Comparison of ENCODE assay signal across 19 cellular contexts in genomic region chr11:72030428-72031045, GRCh38. TPM values are rescaled to one million over a fixed set of nuclear protein-coding genes. Genes with fewer than 3 reads are reported as not detected.
DNase-seq lines count a peak whose midpoint lies in the region; ATAC-seq and TF ChIP-seq lines count a peak whose summit lies in the region.
"Had no signal": no experiment of that assay in that cellular context is flagged by ENCODE, and none has a peak within 500 bp of the region (broad histone marks: within the 10 kb centered on the region; RNA-seq: fewer than 3 reads in every experiment).

No MANE protein-coding gene starts in this region.

- H3K9me3 ChIP-seq in mucosa of descending colon = no peaks in the 10 kb centered on the region
- H3K9me3 ChIP-seq: left lung, ovary had no signal

- CTCF ChIA-PET in activated naive CD4-positive, alpha-beta T cell treated with anti-CD3 and anti-CD28 coated beads for 36 hours (lab: Charles Lee) = interaction anchor here (0.6 to 10.1 kb wide), 7 partner anchors 9 to 400 kb away, joined by 3 to 162 read pairs (median 4); no protein-coding TSS in a partner anchor
- CTCF ChIA-PET in activated B cell treated with CpG ODN at 0.5 μM for 24 hours (lab: Charles Lee) = interaction anchor here (1.0 to 2.8 kb wide), 5 partner anchors 15 to 400 kb away, joined by 3 to 16 read pairs (median 4); no protein-coding TSS in a partner anchor

- ATAC-seq in activated B cell treated with CpG ODN at 0.5 μM for 24 hours (ENCODE audit: low read depth) (no peak), mucosa of descending colon (peak; percentile 80), HG02571 (IDR thresholded peaks at IDR 0.05; ENCODE audit: unreplicated experiment) (no peak), HG03378 (IDR thresholded peaks at IDR 0.05; ENCODE audit: unreplicated experiment) (no peak)
- ATAC-seq in stimulated activated memory B cell treated with anti-CD40 and anti-IgM and Interleukin-4, amounts not matched to agents 10 μg/mL and 1 μg/mL and 100 μg/mL, for 72 hours = no peak
- ATAC-seq: left lung had no signal

- TF ChIP-seq CTCF in activated B cell treated with CpG ODN at 0.5 μM for 24 hours (IDR thresholded peaks at IDR 0.05) (no peak), mucosa of descending colon (IDR thresholded peaks at IDR 0.05) (no peak)

- intact Hi-C loops in activated naive CD4-positive, alpha-beta T cell treated with anti-CD3 and anti-CD28 coated beads for 36 hours (cut with micrococcal nuclease) = no loop called here
- intact Hi-C loops in activated B cell treated with CpG ODN at 0.5 μM for 24 hours (cut with micrococcal nuclease) (no loop called here), mucosa of descending colon (cut with DNase I, micrococcal nuclease) (no loop called here)

- no peak overlapping the region for H3K4me3 Mint-ChIP-seq in activated naive CD4-positive, alpha-beta T cell treated with anti-CD3 and anti-CD28 coated beads for 36 hours
- no peak overlapping the region for H3K4me3 Mint-ChIP-seq in activated B cell treated with CpG ODN at 0.5 μM for 24 hours
- no peak overlapping the region for H3K4me3 Mint-ChIP-seq in stimulated activated memory B cell treated with anti-CD40 and anti-IgM and Interleukin-4, amounts not matched to agents 10 μg/mL and 1 μg/mL and 100 μg/mL, for 72 hours

- peaks cover 42% of the 10 kb centered on the region for H3K4me1 Mint-ChIP-seq in activated naive CD4-positive, alpha-beta T cell treated with anti-CD3 and anti-CD28 coated beads for 36 hours (ENCODE audit: low read depth)
- H3K4me1 Mint-ChIP-seq in activated B cell treated with CpG ODN at 0.5 μM for 24 hours = peaks cover 22% of the 10 kb centered on the region
- peaks cover 36% of the 10 kb centered on the region for H3K4me1 Mint-ChIP-seq in stimulated activated memory B cell treated with anti-CD40 and anti-IgM and Interleukin-4, amounts not matched to agents 10 μg/mL and 1 μg/mL and 100 μg/mL, for 72 hours

- POLR2A ChIA-PET in activated B cell treated with CpG ODN at 0.5 μM for 24 hours (lab: Charles Lee) = interaction anchor here (1.0 kb wide), 1 partner anchor 9 kb away, joined by 3 read pairs; no protein-coding TSS in a partner anchor

- H3K36me3 Mint-ChIP-seq in activated naive CD4-positive, alpha-beta T cell treated with anti-CD3 and anti-CD28 coated beads for 36 hours (ENCODE audit: low read depth) = peaks cover 26% of the 10 kb centered on the region
- peaks cover 63% of the 10 kb centered on the region for H3K36me3 Mint-ChIP-seq in activated B cell treated with CpG ODN at 0.5 μM for 24 hours (ENCODE audit: low read depth)
- peaks cover 33% of the 10 kb centered on the region for H3K36me3 Mint-ChIP-seq in stimulated activated memory B cell treated with anti-CD40 and anti-IgM and Interleukin-4, amounts not matched to agents 10 μg/mL and 1 μg/mL and 100 μg/mL, for 72 hours

- no peak for DNase-seq in activated naive CD4-positive, alpha-beta T cell treated with anti-CD3 and anti-CD28 coated beads for 36 hours
- DNase-seq in activated naive CD4-positive, alpha-beta T cell treated with anti-CD3 and anti-CD28 coated beads, Interleukin-2, amount 50 U/mL, for 16 hours = no peak
- DNase-seq in activated B cell treated with CpG ODN at 0.5 μM for 24 hours = no peak
- DNase-seq in mucosa of descending colon = no peak
- no peak for DNase-seq in NCI-H524 treated with DMSO at 0.1 percent for 48 hours (lab: John Stamatoyannopoulos, UW)
- DNase-seq: amygdala; caudate nucleus; DMS53; left lung; NCI-H146; NCI-H226; ovary; PC-9; stimulated activated CD4-positive, alpha-beta T cell treated with anti-CD3 and anti-CD28 coated beads, Interleukin-2, amount 100 ng/mL, for 24 hours; substantia nigra; T-helper 2 cell had no signal

- H3K36me3 ChIP-seq in mucosa of descending colon (ENCODE audit: low read depth) = no peaks in the 10 kb centered on the region
- H3K36me3 ChIP-seq: ovary had no signal

- H3K9me3 Mint-ChIP-seq in activated naive CD4-positive, alpha-beta T cell treated with anti-CD3 and anti-CD28 coated beads for 36 hours = no peaks in the 10 kb centered on the region
- H3K9me3 Mint-ChIP-seq in activated B cell treated with CpG ODN at 0.5 μM for 24 hours = no peaks in the 10 kb centered on the region
- no peaks in the 10 kb centered on the region for H3K9me3 Mint-ChIP-seq in stimulated activated memory B cell treated with anti-CD40 and anti-IgM and Interleukin-4, amounts not matched to agents 10 μg/mL and 1 μg/mL and 100 μg/mL, for 72 hours

- no peak overlapping the region for H3K4me3 ChIP-seq in mucosa of descending colon
- H3K4me3 ChIP-seq: left lung, ovary, PC-9 had no signal

- H3K27me3 Mint-ChIP-seq in activated naive CD4-positive, alpha-beta T cell treated with anti-CD3 and anti-CD28 coated beads for 36 hours (ENCODE audit: low read depth) = no peaks in the 10 kb centered on the region
- no peaks in the 10 kb centered on the region for H3K27me3 Mint-ChIP-seq in activated B cell treated with CpG ODN at 0.5 μM for 24 hours
- no peaks in the 10 kb centered on the region for H3K27me3 Mint-ChIP-seq in stimulated activated memory B cell treated with anti-CD40 and anti-IgM and Interleukin-4, amounts not matched to agents 10 μg/mL and 1 μg/mL and 100 μg/mL, for 72 hours

- H3K27ac Mint-ChIP-seq in activated naive CD4-positive, alpha-beta T cell treated with anti-CD3 and anti-CD28 coated beads for 36 hours = peak overlapping the region; percentile 13
- peak overlapping the region; percentile 41 for H3K27ac Mint-ChIP-seq in activated B cell treated with CpG ODN at 0.5 μM for 24 hours
- peak overlapping the region; percentile 61 for H3K27ac Mint-ChIP-seq in stimulated activated memory B cell treated with anti-CD40 and anti-IgM and Interleukin-4, amounts not matched to agents 10 μg/mL and 1 μg/mL and 100 μg/mL, for 72 hours

- H3K4me1 ChIP-seq in mucosa of descending colon (ENCODE audit: low read depth) = peaks cover 27% of the 10 kb centered on the region

RNA-seq across cellular contexts. Expression of gene IL18BP, which starts 31.8 kb away (rescaled TPM):
- 1 to 10 TPM; 4.1 to 5.4 TPM for total RNA-seq in activated naive CD4-positive, alpha-beta T cell treated with anti-CD3 and anti-CD28 coated beads for 36 hours
- total RNA-seq in activated B cell treated with CpG ODN at 0.5 μM for 24 hours (26.8 and 27.5 TPM in 2 replicates), mucosa of descending colon (10 to 100 TPM in 2 of 3 donors, 1 to 10 TPM in 1; 7.6 to 14.5 (median 13.7) TPM)

RNA-seq across cellular contexts. Expression of gene NUMA1, which starts 49.8 kb away (rescaled TPM):
- 100 to 1,000 TPM; 189 to 194 TPM for total RNA-seq in activated naive CD4-positive, alpha-beta T cell treated with anti-CD3 and anti-CD28 coated beads for 36 hours
- 146 and 163 TPM in 2 replicates for total RNA-seq in activated B cell treated with CpG ODN at 0.5 μM for 24 hours
- 100 to 1,000 TPM; 173 to 301 (median 248) TPM for total RNA-seq in mucosa of descending colon

RNA-seq across cellular contexts. Expression of gene LRRC51, which starts 50.1 kb away (rescaled TPM):
- total RNA-seq in activated naive CD4-positive, alpha-beta T cell treated with anti-CD3 and anti-CD28 coated beads for 36 hours = 1 to 10 TPM; 6.8 to 8.3 TPM
- total RNA-seq in activated B cell treated with CpG ODN at 0.5 μM for 24 hours (4.1 and 4.5 TPM in 2 replicates), mucosa of descending colon (1 to 10 TPM; 7.5 to 9.4 (median 9.4) TPM)
